Comparison of ENCODE assay signal across 17 cellular contexts in the genomic region with DNA sequence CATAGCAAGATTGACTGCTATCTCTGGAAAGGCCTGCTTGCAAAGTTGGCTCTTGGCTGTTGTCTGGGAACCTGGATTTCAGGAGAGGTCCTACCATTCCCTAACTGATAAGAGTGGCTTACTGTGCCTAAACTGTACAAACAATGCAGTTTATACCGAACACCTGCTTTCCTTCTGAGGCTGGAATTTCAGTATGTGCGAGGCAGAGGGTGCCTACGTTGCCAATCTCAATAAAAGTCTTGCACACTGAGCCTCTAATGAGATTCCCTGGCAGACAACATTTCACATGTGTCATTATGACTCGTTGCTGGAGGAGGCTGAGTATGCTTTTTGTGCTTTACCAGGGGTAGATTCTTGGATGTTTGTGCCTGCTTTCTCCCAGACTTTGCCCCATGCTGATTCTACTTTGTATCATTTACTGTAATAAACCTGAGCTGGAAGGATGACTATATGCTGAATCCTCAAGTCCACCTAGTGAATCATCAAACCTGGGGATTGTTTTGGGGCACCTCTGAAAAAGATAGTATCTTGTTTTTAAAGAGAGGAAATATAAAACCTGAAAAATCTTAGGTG. TPM values are rescaled to one million over a fixed set of nuclear protein-coding genes. Genes with fewer than 3 reads are reported as not detected.
DNase-seq lines count a peak whose midpoint lies in the region; ATAC-seq, FAIRE-seq and TF ChIP-seq lines count a peak whose summit lies in the region.
"Had no signal": no experiment of that assay in that cellular context is flagged by ENCODE, and none has a peak within 500 bp of the region (broad histone marks: within the 10 kb centered on the region; RNA-seq: fewer than 3 reads in every experiment).

No MANE protein-coding gene starts in this region.

- H3K9ac ChIP-seq in IMR-90 (ENCODE audit: low read depth, low read length) (no peak overlapping the region), HepG2 (ENCODE audit: insufficient read depth, low read depth, low read length) (no peak overlapping the region), MM.1S (ENCODE audit: low read length) (no peak overlapping the region)

- H4K20me1 ChIP-seq in IMR-90 (ENCODE audit: insufficient read depth, low read length) (no peaks in the 10 kb centered on the region), HepG2 (ENCODE audit: insufficient read depth, low read length) (no peaks in the 10 kb centered on the region), MM.1S (ENCODE audit: insufficient read depth, low read length) (no peaks in the 10 kb centered on the region), OCI-LY7 (ENCODE audit: insufficient read depth, low read length) (no peaks in the 10 kb centered on the region)

- BruUV-seq in IMR-90 (replicated peaks; lab: Mats Ljungman, UMichigan) = no TSS peak
- BruUV-seq in HepG2 (replicated peaks; lab: Mats Ljungman, UMichigan) = no TSS peak
- no TSS peak for BruUV-seq in OCI-LY7 (replicated peaks; lab: Mats Ljungman, UMichigan)

- no peak overlapping the region for H3K4me3 ChIP-seq in IMR-90 (ENCODE audit: insufficient read depth, low read depth, low read length)
- no peak overlapping the region for H3K4me3 ChIP-seq in astrocyte of the cerebellum (ENCODE audit: low read depth, low read length)
- H3K4me3 ChIP-seq in HepG2 (replicated peaks in 1 of 3; ENCODE audit: insufficient read depth in 1 of 3, low read depth in 2 of 3, low read length in 3 of 3) = no peak overlapping the region
- H3K4me3 ChIP-seq in lower leg skin (ENCODE audit: low read depth, poor library complexity, severe bottlenecking) = no peak overlapping the region
- H3K4me3 ChIP-seq in MM.1S (ENCODE audit: low read length) = no peak overlapping the region
- H3K4me3 ChIP-seq in OCI-LY7 (ENCODE audit: low read depth, low read length, poor library complexity, severe bottlenecking) = no peak overlapping the region
- H3K4me3 ChIP-seq: left lung, Peyer's patch, psoas muscle, vagina had no signal

- peak overlapping the region; percentile 13; the same call in 1 of the 2 replicates for H3K4me2 ChIP-seq in IMR-90 (ENCODE audit: low read depth, low read length)
- no peak overlapping the region for H3K4me2 ChIP-seq in HepG2 (ENCODE audit: low read depth, low read length)
- no peak overlapping the region for H3K4me2 ChIP-seq in MM.1S (ENCODE audit: low read depth, low read length)
- no peak overlapping the region for H3K4me2 ChIP-seq in OCI-LY7 (ENCODE audit: low read length)

- H2AFZ ChIP-seq in IMR-90 (replicated peaks; ENCODE audit: low read length, poor library complexity) (no peak overlapping the region), HepG2 (ENCODE audit: low read length) (no peak overlapping the region), MM.1S (ENCODE audit: low read length) (no peak overlapping the region), OCI-LY7 (ENCODE audit: low read length) (no peak overlapping the region)

- H3K79me2 ChIP-seq in HepG2 (ENCODE audit: insufficient read depth, low read length) = no peaks in the 10 kb centered on the region
- no peaks in the 10 kb centered on the region for H3K79me2 ChIP-seq in MM.1S (ENCODE audit: low read length)
- no peaks in the 10 kb centered on the region for H3K79me2 ChIP-seq in OCI-LY7 (ENCODE audit: insufficient read depth, low read depth, low read length)

- TF ChIP-seq CTCF in IMR-90 (conservative IDR thresholded peaks at IDR 0.05; ENCODE audit: low read depth, low read length) (no peak), astrocyte of the cerebellum (IDR thresholded peaks at IDR 0.05; ENCODE audit: low read depth, low read length, missing control alignments) (no peak), HepG2 (CRISPR knock-in tag; IDR thresholded peaks at IDR 0.05) (no peak), lower leg skin (IDR thresholded peaks at IDR 0.05) (no peak), MM.1S (IDR thresholded peaks at IDR 0.05; ENCODE audit: low read length) (no peak), OCI-LY7 (conservative IDR thresholded peaks at IDR 0.05; ENCODE audit: low read length) (no peak)

- H3F3A ChIP-seq in MM.1S (ENCODE audit: insufficient read depth, low read length) = no peaks in the 10 kb centered on the region

- no CpG with 5 or more reads among the region's 4 CpGs for WGBS in IMR-90 (ENCODE audit: extremely low coverage in 2 of 2, insufficient read length in 1 of 2), 2 experiments
- 72% methylated on average over 4 of the region's 4 CpGs for WGBS in HepG2 (ENCODE audit: low lambda C conversion rate)
- WGBS in lower leg skin, 2 donors = 59 to 66% methylated on average over 4 of the region's 4 CpGs

- peaks cover 4% of the 10 kb centered on the region for H3K4me1 ChIP-seq in IMR-90 (ENCODE audit: control insufficient read depth, insufficient read depth, low read length)
- H3K4me1 ChIP-seq in HepG2 (ENCODE audit: insufficient read depth, low read length) = no peaks in the 10 kb centered on the region
- no peaks in the 10 kb centered on the region for H3K4me1 ChIP-seq in MM.1S (ENCODE audit: low read length)
- no peaks in the 10 kb centered on the region for H3K4me1 ChIP-seq in OCI-LY7 (ENCODE audit: insufficient read depth, low read length, poor library complexity, severe bottlenecking)
- H3K4me1 ChIP-seq: left lung, Peyer's patch, psoas muscle had no signal

- ATAC-seq in IMR-90 (ENCODE audit: low read depth) (no peak; the same call in 1 of the 2 replicates), HepG2 (no peak)
- ATAC-seq: left lung, psoas muscle had no signal

- no peak overlapping the region for H4K8ac ChIP-seq in IMR-90 (ENCODE audit: low read depth in 2 of 2, low read length in 2 of 2)

- no peak overlapping the region for H2AK5ac ChIP-seq in IMR-90 (ENCODE audit: low read depth, low read length)

- in situ Hi-C loops in IMR-90 (cut with MboI; ENCODE audit: low sequenced_read_pairs) = no loop called here
- in situ Hi-C loops in astrocyte of the cerebellum (cut with HindIII; ENCODE audit: low sequenced_read_pairs) = no loop called here
- in situ Hi-C loops in HepG2 (cut with HindIII; ENCODE audit: extremely low pct_ligation_motif_present, low pct_unique_long_range_greater_than_20kb) = no loop called here

- H3K9me1 ChIP-seq in IMR-90 (ENCODE audit: insufficient read depth, low read length) = peaks cover 3% of the 10 kb centered on the region; the same call in 1 of the 2 replicates

- peak; percentile 72 for DNase-seq in Daoy (ENCODE audit: low read depth)
- DNase-seq in IMR-90 = peak; percentile 66
- DNase-seq in astrocyte of the cerebellum (ENCODE audit: low read depth) = peak; percentile 29
- peak; percentile 2 for DNase-seq in HepG2 (ENCODE audit: low spot score)
- DNase-seq in lower leg skin (ENCODE audit: low spot score in 2 of 2) = no peak
- DNase-seq in NCI-H748 treated with DMSO at 0.1 percent for 48 hours (lab: John Stamatoyannopoulos, UW) = no peak
- DNase-seq in MM.1S = no peak
- DNase-seq in OCI-LY7 (ENCODE audit: low spot score) = no peak
- DNase-seq: activated B cell treated with CpG ODN at 0.5 μM for 24 hours; activated naive CD8-positive, alpha-beta T cell treated with anti-CD3 and anti-CD28 coated beads for 36 hours; DND-41; H7; left lung; NCI-H1436 treated with DMSO at 0.1 percent for 48 hours; psoas muscle had no signal

- FAIRE-seq in HepG2 (lab: Jason Lieb, UNC) = no peak

- H4K91ac ChIP-seq in IMR-90 (ENCODE audit: insufficient read depth, low read depth, low read length) = no peak overlapping the region

- no peak overlapping the region for H3K18ac ChIP-seq in IMR-90 (ENCODE audit: low read depth, low read length)

- H3K9me3 ChIP-seq in IMR-90 (ENCODE audit: control insufficient read depth, insufficient read depth, low read length) (no peaks in the 10 kb centered on the region), HepG2 (ENCODE audit: low read length) (no peaks in the 10 kb centered on the region), MM.1S (replicated peaks; ENCODE audit: insufficient read depth, low read length) (no peaks in the 10 kb centered on the region), OCI-LY7 (ENCODE audit: low read length) (no peaks in the 10 kb centered on the region)
- H3K9me3 ChIP-seq: left lung, Peyer's patch, psoas muscle, vagina had no signal

- dilution Hi-C loops in IMR-90 (cut with HindIII; ENCODE audit: low sequenced_read_pairs, unreplicated experiment) = no loop called here

- no peaks in the 10 kb centered on the region for H3K79me1 ChIP-seq in IMR-90 (ENCODE audit: low read depth in 1 of 2, low read length in 2 of 2)

- CTCF ChIA-PET in IMR-90 (lab: Yijun Ruan, JAX) = no interaction called here
- CTCF ChIA-PET in HepG2 (lab: Yijun Ruan, JAX; ENCODE audit: low intra/inter-chr PET ratio, low total read pairs) = no interaction called here
- CTCF ChIA-PET in OCI-LY7 (lab: Charles Lee; ENCODE audit: unreplicated experiment) = no interaction called here

- H3K4ac ChIP-seq in IMR-90 (ENCODE audit: low read depth, low read length) = no peak overlapping the region

- no peak overlapping the region for H2BK5ac ChIP-seq in IMR-90 (ENCODE audit: low read depth, low read length, poor library complexity, severe bottlenecking)

- H3K27ac ChIP-seq in IMR-90 (ENCODE audit: insufficient read depth, low read length) = no peak overlapping the region
- H3K27ac ChIP-seq in HepG2 (ENCODE audit: extremely low read length, insufficient read depth, low read length) = no peak overlapping the region
- H3K27ac ChIP-seq in MM.1S (ENCODE audit: low read length) = no peak overlapping the region
- no peak overlapping the region for H3K27ac ChIP-seq in OCI-LY7 (ENCODE audit: low read depth, low read length, poor library complexity, severe bottlenecking)
- H3K27ac ChIP-seq: left lung, psoas muscle, vagina had no signal

- H2AK9ac ChIP-seq in IMR-90 (replicated peaks; ENCODE audit: low read depth, low read length, poor library complexity) = no peak overlapping the region

- no peak overlapping the region; the same call in 1 of the 2 replicates for H3K14ac ChIP-seq in IMR-90 (replicated peaks; ENCODE audit: low read depth, low read length)

- no peak overlapping the region for H2BK120ac ChIP-seq in IMR-90 (ENCODE audit: low read depth, low read length)

- no peak for TF ChIP-seq EP300 in HepG2 (IDR thresholded peaks at IDR 0.05; ENCODE audit: low read depth in 2 of 2, low read length in 2 of 2)
- no peak for TF ChIP-seq EP300 in HepG2 (CRISPR knock-in tag; IDR thresholded peaks at IDR 0.05; ENCODE audit: borderline replicate concordance)

- H3K56ac ChIP-seq in IMR-90 (ENCODE audit: extremely low read depth, insufficient read depth, low read length) = no peak overlapping the region

- no peak overlapping the region for H2BK15ac ChIP-seq in IMR-90 (ENCODE audit: low read depth, low read length)

- H3K36me3 ChIP-seq in IMR-90 (ENCODE audit: control insufficient read depth, insufficient read depth, low read length) (no peaks in the 10 kb centered on the region), HepG2 (replicated peaks in 1 of 2; ENCODE audit: control insufficient read depth in 1 of 2, insufficient read depth in 2 of 2, low read length in 2 of 2) (no peaks in the 10 kb centered on the region), MM.1S (replicated peaks; ENCODE audit: insufficient read depth, low read length) (no peaks in the 10 kb centered on the region), OCI-LY7 (ENCODE audit: insufficient read depth, low read length) (no peaks in the 10 kb centered on the region)

- POLR2A ChIA-PET in IMR-90 (lab: Charles Lee; ENCODE audit: unreplicated experiment) (no interaction called here), HepG2 (lab: Yijun Ruan, JAX) (no interaction called here), OCI-LY7 (lab: Charles Lee) (no interaction called here)

- H3K23ac ChIP-seq in IMR-90 (ENCODE audit: low read depth, low read length) = peak overlapping the region; percentile 4; the same call in 1 of the 2 replicates

- TF ChIP-seq POLR2A in IMR-90 (IDR thresholded peaks at IDR 0.05; ENCODE audit: low read depth, low read length) = no peak
- no peak for TF ChIP-seq POLR2A in HepG2 (IDR thresholded peaks at IDR 0.05; ENCODE audit: insufficient read depth in 1 of 2, low read depth in 2 of 2, low read length in 2 of 2)
- TF ChIP-seq POLR2A in lower leg skin (IDR thresholded peaks at IDR 0.05) = no peak

- H3K27me3 ChIP-seq in IMR-90 (ENCODE audit: control insufficient read depth, insufficient read depth, low read length) (no peaks in the 10 kb centered on the region), HepG2 (ENCODE audit: control insufficient read depth in 1 of 2, insufficient read depth in 2 of 2, low read length in 2 of 2) (no peaks in the 10 kb centered on the region), MM.1S (replicated peaks; ENCODE audit: insufficient read depth, low read length) (no peaks in the 10 kb centered on the region)
- H3K27me3 ChIP-seq: left lung, Peyer's patch, vagina had no signal

- H3K9me2 ChIP-seq in MM.1S (replicated peaks; ENCODE audit: insufficient read depth, low read length) (no peaks in the 10 kb centered on the region), OCI-LY7 (ENCODE audit: insufficient read depth, low read length) (no peaks in the 10 kb centered on the region)

- no peak overlapping the region for H2BK20ac ChIP-seq in IMR-90 (ENCODE audit: low read depth, low read length)

- H4K5ac ChIP-seq in IMR-90 (ENCODE audit: low read depth, low read length) = no peak overlapping the region

- intact Hi-C loops in IMR-90 (cut with micrococcal nuclease) = loop anchor here (5.0 kb wide), 1 partner anchor 34 kb away; no protein-coding TSS in a partner anchor
- intact Hi-C loops in HepG2 (cut with micrococcal nuclease; ENCODE audit: unreplicated experiment) = no loop called here
- intact Hi-C loops in lower leg skin (cut with DNase I; ENCODE audit: low total_unique reads) = no loop called here
- intact Hi-C loops in OCI-LY7 (cut with micrococcal nuclease; ENCODE audit: unreplicated experiment) = no loop called here

- TF ChIP-seq RAD21 in IMR-90 (IDR thresholded peaks at IDR 0.05; ENCODE audit: low read length) (no peak), HepG2 (CRISPR knock-in tag; IDR thresholded peaks at IDR 0.05) (no peak)

RNA-seq across cellular contexts. Expression of a gene that starts 58.9 kb away (rescaled TPM):
- total RNA-seq in Daoy (2014; rRNA removed; shearing (Covaris generic)) = 0.98 and 2.2 TPM in 2 replicates
- total RNA-seq in IMR-90 (2012; rRNA removed) (0.18 and 0.28 TPM in 2 replicates), HepG2 (2016; rRNA removed; fragmentation: Illumina TruSeq; extraction: Trizol) (27.1 and 37.9 TPM in 2 replicates), lower leg skin (under 1 TPM in 3 of 4 donors, not detected in 1; 0.12 to 0.39 (median 0.17) TPM), OCI-LY7 (2022) (not detected in 2 replicates)
- polyA plus RNA-seq in IMR-90 (2012; rRNA removed) (0.29 and 0.33 TPM in 2 replicates), HepG2 (2011; rRNA removed) (64.3 and 69.5 TPM in 2 replicates)
- polyA plus RNA-seq in IMR-90 (2012; cell fraction: cytosol; rRNA removed) = 0.21 and 0.23 TPM in 2 replicates
- polyA plus RNA-seq in IMR-90 (2012; cell fraction: nucleus; rRNA removed; ENCODE audit: low replicate concordance) = 0.02 and 0.08 TPM in 2 replicates
- total RNA-seq in HepG2 (2016; cell fraction: cytosol; rRNA removed; fragmentation: Illumina TruSeq; extraction: Trizol; ENCODE audit: low read depth) = 28.1 and 31.3 TPM in 2 replicates
- 27.0 and 27.4 TPM in 2 replicates for total RNA-seq in HepG2 (2016; cell fraction: insoluble cytoplasmic fraction; rRNA removed; fragmentation: Illumina TruSeq; extraction: Trizol)
- total RNA-seq in HepG2 (2016; cell fraction: membrane; rRNA removed; fragmentation: Illumina TruSeq; extraction: Trizol) = 74.8 and 75.1 TPM in 2 replicates
- 9.7 and 12.9 TPM in 2 replicates for total RNA-seq in HepG2 (2016; cell fraction: nucleus; rRNA removed; fragmentation: Illumina TruSeq; extraction: Trizol)
- polyA plus RNA-seq in HepG2 (2011; cell fraction: cytosol; rRNA removed) = 72.9 and 80.9 TPM in 2 replicates
- polyA plus RNA-seq in HepG2 (2011; cell fraction: nucleus; rRNA removed) = 15.1 and 22.2 TPM in 2 replicates
- 49.1 and 73.9 TPM in 2 replicates for polyA plus RNA-seq in HepG2 (2012)
- polyA plus RNA-seq in HepG2 (2016; cell fraction: cytosol; fragmentation: Illumina TruSeq; extraction: Trizol; ENCODE audit: low read depth) = 94.4 and 111 TPM in 2 replicates
- polyA plus RNA-seq in HepG2 (2016; cell fraction: insoluble cytoplasmic fraction; fragmentation: Illumina TruSeq; extraction: Trizol; ENCODE audit: low read depth) = 59.8 and 79.1 TPM in 2 replicates
- 164 and 165 TPM in 2 replicates for polyA plus RNA-seq in HepG2 (2016; cell fraction: membrane; fragmentation: Illumina TruSeq; extraction: Trizol; ENCODE audit: low read depth)
- 39.1 and 40.5 TPM in 2 replicates for polyA plus RNA-seq in HepG2 (2016; cell fraction: nucleus; fragmentation: Illumina TruSeq; extraction: Trizol; ENCODE audit: insufficient read depth, low read depth)
- 0.07 and 47.0 TPM in 2 replicates for polyA minus RNA-seq in HepG2 (2011; rRNA and poly(A)+ RNA removed; ENCODE audit: low replicate concordance)
- 35.9 and 45.7 TPM in 2 replicates for polyA minus RNA-seq in HepG2 (2011; cell fraction: cytosol; rRNA and poly(A)+ RNA removed)
- polyA minus RNA-seq in HepG2 (2011; cell fraction: nucleus; rRNA and poly(A)+ RNA removed) = 7.2 and 9.6 TPM in 2 replicates
- not detected in 2 replicates for total RNA-seq in OCI-LY7 (2014; rRNA removed; shearing (Covaris generic))
- total RNA-seq: left lung, psoas muscle had no signal

Comparison
In these comparisons a context has a peak if more than half of its experiments do, and no peak if none do; other contexts are left out.
1. DNase-seq: peak in Daoy (single experiment), IMR-90 (single experiment), astrocyte of the cerebellum (single experiment) and HepG2 (single experiment); none in lower leg skin (0 of 2), NCI-H748 treated with DMSO at 0.1 percent for 48 hours (single experiment), MM.1S (single experiment) and OCI-LY7 (single experiment).